ENCODE assay signal across 8 cellular contexts in the genomic region with DNA sequence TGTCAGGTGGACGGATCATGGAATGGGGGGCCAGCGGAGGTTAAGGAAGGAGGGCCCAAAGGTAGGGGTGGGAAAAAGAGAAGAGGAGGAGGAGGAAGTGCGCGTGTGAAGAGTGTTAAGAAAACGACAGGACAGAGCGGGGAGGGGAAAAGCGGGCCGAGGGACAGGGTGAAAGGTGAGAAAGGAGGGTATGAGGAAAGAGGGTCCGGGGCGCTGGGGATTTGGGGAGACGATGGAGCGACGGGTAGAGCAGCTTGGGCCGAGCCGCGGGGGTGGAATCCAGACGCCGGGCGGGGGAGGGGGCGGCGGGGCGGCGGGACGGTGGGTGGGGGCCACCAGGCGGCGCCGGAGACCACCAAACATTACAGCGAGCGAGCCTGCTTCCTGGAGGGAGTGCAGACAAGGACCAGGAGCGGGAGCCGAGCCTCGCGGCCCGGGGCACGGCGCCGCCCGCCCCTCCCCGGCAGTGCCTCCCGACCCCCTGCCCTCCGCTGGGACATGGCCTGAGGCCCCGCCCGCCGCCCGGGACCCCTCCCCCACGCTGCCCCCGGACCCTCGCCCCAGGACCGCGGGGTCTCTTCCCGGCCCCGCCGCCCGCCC. TPM values are rescaled to one million over a fixed set of nuclear protein-coding genes. Genes with fewer than 3 reads are reported as not detected.
A peak's percentile ranks its signal among the peaks of the same experiment; 100 is the strongest.
DNase-seq lines count a peak whose midpoint lies in the region; ATAC-seq and TF ChIP-seq lines count a peak whose summit lies in the region.
"Not testable (repeated sequence)": the region's sequence is repeated elsewhere in the genome, so short reads cannot be mapped to it uniquely, and the experiment has no call there.

No MANE protein-coding gene starts in this region.

- H3K4me1 Mint-ChIP-seq in T-helper 17 cell (peaks cover 12% of the 10 kb centered on the region), MCF 10A (ENCODE audit: insufficient read depth, unreplicated experiment) (peaks cover 27% of the 10 kb centered on the region)

- peak overlapping the region; percentile 94 for H3K4me3 Mint-ChIP-seq in T-helper 17 cell
- peak overlapping the region; percentile 75 for H3K4me3 Mint-ChIP-seq in MCF 10A (ENCODE audit: unreplicated experiment)

- not testable (repeated sequence) for H3K18ac ChIP-seq in neuronal stem cell (ENCODE audit: low read length)

- not testable (repeated sequence) for H3F3A ChIP-seq in GM23248 (ENCODE audit: insufficient read depth)

- not testable (repeated sequence) for DNase-seq in GM12865 (ENCODE audit: low read depth); GM23248; T-helper 17 cell; MCF 10A (ENCODE audit: unreplicated experiment); left ventricle myocardium inferior
- DNase-seq in neuronal stem cell (ENCODE audit: low spot score) (peak; percentile 1), thyroid gland (peak in 1 of 2 donors; percentile 14)

- H3K27me3 Mint-ChIP-seq in T-helper 17 cell; MCF 10A (ENCODE audit: insufficient read depth, unreplicated experiment): not testable (repeated sequence)

- not testable (repeated sequence) for H3K14ac ChIP-seq in neuronal stem cell (ENCODE audit: low read length)

- H3K4me3 ChIP-seq in GM12865 (ENCODE audit: low read depth, low read length) (peak overlapping the region; percentile 59), GM23248 (peak overlapping the region; percentile 87), left ventricle myocardium inferior (peak overlapping the region; percentile 72), neuronal stem cell (ENCODE audit: low read length in 2 of 2) (peak overlapping the region; percentile 50 to 79), thyroid gland (replicated peaks in 1 of 3) (peak overlapping the region in 1 of 3 donors; percentile 41)

- not testable (repeated sequence) for H2BK120ac ChIP-seq in neuronal stem cell (ENCODE audit: low read depth, low read length)

- WGBS in GM23248 (ENCODE audit: low coverage in 1 of 2, low lambda C conversion rate in 2 of 2, missing lambda C conversion rate in 2 of 2), 2 experiments: 2% methylated on average over 17 of the region's 54 CpGs; no CpG with 5 or more reads in 1 of the 2 experiments
- WGBS in neuronal stem cell (ENCODE audit: extremely low coverage in 2 of 2, insufficient read length in 2 of 2, insufficient replicate concordance in 1 of 2), 2 donors: no CpG with 5 or more reads among the region's 54 CpGs
- WGBS in thyroid gland, 2 donors: 0 to 3% methylated on average over 11 to 14 of the region's 54 CpGs

- H2AFZ ChIP-seq in GM23248: not testable (repeated sequence)
- H2AFZ ChIP-seq in neuronal stem cell (ENCODE audit: low read length): peak overlapping the region; percentile 85

- H3K4me1 ChIP-seq in GM23248 (ENCODE audit: insufficient read depth) (peaks cover 22% of the 10 kb centered on the region), left ventricle myocardium inferior (peaks cover 24% of the 10 kb centered on the region)
- H3K4me1 ChIP-seq in neuronal stem cell (ENCODE audit: control insufficient read depth in 2 of 2, insufficient read depth in 1 of 2, low read depth in 1 of 2, low read length in 2 of 2); thyroid gland: not testable (repeated sequence)

- H3K27ac ChIP-seq in GM23248 (peak overlapping the region; percentile 85), left ventricle myocardium inferior (replicated peaks) (peak overlapping the region; percentile 92), thyroid gland (peak overlapping the region in 2 of 3 donors; percentile 57 to 82)
- H3K27ac ChIP-seq in neuronal stem cell (replicated peaks; ENCODE audit: low read length): not testable (repeated sequence)

- H3K27ac Mint-ChIP-seq in T-helper 17 cell (peak overlapping the region; percentile 92), MCF 10A (ENCODE audit: low read depth, unreplicated experiment) (peak overlapping the region; percentile 91)

- H3K9me2 ChIP-seq in GM23248 (ENCODE audit: insufficient read depth): not testable (repeated sequence)

- H3K9ac ChIP-seq in GM23248 (peak overlapping the region; percentile 89), neuronal stem cell (ENCODE audit: low read depth, low read length, poor library complexity) (peak overlapping the region; percentile 86)

- H3K79me2 ChIP-seq in GM23248 (ENCODE audit: insufficient read depth): peaks cover 58% of the 10 kb centered on the region

- peak; percentile 19 for ATAC-seq in HG03432 (IDR thresholded peaks at IDR 0.05; ENCODE audit: unreplicated experiment)
- ATAC-seq in T-helper 17 cell: not testable (repeated sequence)

- H2BK12ac ChIP-seq in neuronal stem cell (ENCODE audit: low read length): not testable (repeated sequence)

- not testable (repeated sequence) for H4K20me1 ChIP-seq in GM23248 (ENCODE audit: insufficient read depth)

- CTCF ChIA-PET in MCF 10A (lab: Yijun Ruan, JAX): not testable (repeated sequence)

- H4K91ac ChIP-seq in neuronal stem cell (ENCODE audit: low read depth, low read length, poor library complexity): not testable (repeated sequence)

- H3K9me3 ChIP-seq in GM23248 (ENCODE audit: low read depth); T-helper 17 cell (ENCODE audit: control insufficient read depth, low read length, poor library complexity, severe bottlenecking); left ventricle myocardium inferior (replicated peaks); neuronal stem cell (replicated peaks in 1 of 2; ENCODE audit: control insufficient read depth in 2 of 2, insufficient read depth in 1 of 2, low read depth in 1 of 2, low read length in 2 of 2); thyroid gland: not testable (repeated sequence)

- not testable (repeated sequence) for TF ChIP-seq CTCF in GM12865 (IDR thresholded peaks at IDR 0.05; ENCODE audit: insufficient read depth, low read depth, low read length, missing control alignments); MCF 10A (IDR thresholded peaks at IDR 0.05; ENCODE audit: unreplicated experiment); left ventricle myocardium inferior (IDR thresholded peaks at IDR 0.05; ENCODE audit: borderline replicate concordance); thyroid gland (IDR thresholded peaks at IDR 0.05)

- H3K4ac ChIP-seq in neuronal stem cell (ENCODE audit: low read length): not testable (repeated sequence)

- H3K36me3 Mint-ChIP-seq in T-helper 17 cell (ENCODE audit: low read depth): not testable (repeated sequence)
- H3K36me3 Mint-ChIP-seq in MCF 10A (ENCODE audit: insufficient read depth, unreplicated experiment): peaks cover 13% of the 10 kb centered on the region

- intact Hi-C loops in MCF 10A (cut with micrococcal nuclease); left ventricle myocardium inferior (cut with micrococcal nuclease); thyroid gland (cut with DNase I): not testable (repeated sequence)

- H2BK15ac ChIP-seq in neuronal stem cell (ENCODE audit: low read length): not testable (repeated sequence)

- H3K9me3 Mint-ChIP-seq in MCF 10A (ENCODE audit: unreplicated experiment): not testable (repeated sequence)

- H3K36me3 ChIP-seq in GM23248 (ENCODE audit: low read depth); left ventricle myocardium inferior; neuronal stem cell (replicated peaks in 1 of 2; ENCODE audit: control insufficient read depth in 2 of 2, insufficient read depth in 2 of 2, low read length in 2 of 2); thyroid gland: not testable (repeated sequence)

- H4K8ac ChIP-seq in neuronal stem cell (ENCODE audit: low read depth, low read length): not testable (repeated sequence)

- not testable (repeated sequence) for BruUV-seq in MCF 10A (replicated peaks; lab: Mats Ljungman, UMichigan)

- H2AK5ac ChIP-seq in neuronal stem cell (ENCODE audit: low read depth, low read length): not testable (repeated sequence)

- not testable (repeated sequence) for H3K4me2 ChIP-seq in GM23248 (ENCODE audit: unreplicated experiment)
- peak overlapping the region; percentile 33 for H3K4me2 ChIP-seq in neuronal stem cell (ENCODE audit: insufficient read depth, low read length, poor library complexity, severe bottlenecking)

- H3K27me3 ChIP-seq in GM23248 (replicated peaks; ENCODE audit: insufficient read depth); left ventricle myocardium inferior (ENCODE audit: low read depth); neuronal stem cell (ENCODE audit: control insufficient read depth in 3 of 3, insufficient read depth in 3 of 3, low read depth in 1 of 3, low read length in 3 of 3); thyroid gland: not testable (repeated sequence)

- in situ Hi-C loops in GM23248 (cut with MboI): not testable (repeated sequence)

- TF ChIP-seq POLR2A in thyroid gland (IDR thresholded peaks at IDR 0.05): not testable (repeated sequence)

- POLR2A ChIA-PET in MCF 10A (lab: Yijun Ruan, JAX): not testable (repeated sequence)

- H3K23ac ChIP-seq in neuronal stem cell (ENCODE audit: low read depth, low read length, poor library complexity): not testable (repeated sequence)

- H2BK5ac ChIP-seq in neuronal stem cell (ENCODE audit: low read length): not testable (repeated sequence)

- not testable (repeated sequence) for H3K79me1 ChIP-seq in neuronal stem cell (ENCODE audit: low read depth, low read length)

RNA-seq across cellular contexts. Expression of a gene that starts 15.9 kb away (rescaled TPM):
- total RNA-seq in GM23248 (2014; rRNA removed; shearing (Covaris generic)): 0.65 and 2.3 TPM in 2 replicates
- polyA plus RNA-seq in GM23248 (2016; fragmentation: Nextera tagmentation; extraction: Ambion mirVana): 0.06 and 0.18 TPM in 2 replicates
- total RNA-seq in T-helper 17 cell (1 to 10 TPM; 1.6 to 2.3 TPM), MCF 10A (2022) (2.0 and 2.3 TPM in 2 replicates), left ventricle myocardium inferior (6.0 TPM), thyroid gland (1 to 10 TPM; 1.8 to 7.0 (median 4.6) TPM)
- 2.6 TPM for polyA plus RNA-seq in neuronal stem cell (2013, experiment 1 of 2)
- 2.7 TPM for polyA plus RNA-seq in neuronal stem cell (2013, experiment 2 of 2)
